Comparison of ENCODE assay signal across 9 cellular contexts in the genomic region with DNA sequence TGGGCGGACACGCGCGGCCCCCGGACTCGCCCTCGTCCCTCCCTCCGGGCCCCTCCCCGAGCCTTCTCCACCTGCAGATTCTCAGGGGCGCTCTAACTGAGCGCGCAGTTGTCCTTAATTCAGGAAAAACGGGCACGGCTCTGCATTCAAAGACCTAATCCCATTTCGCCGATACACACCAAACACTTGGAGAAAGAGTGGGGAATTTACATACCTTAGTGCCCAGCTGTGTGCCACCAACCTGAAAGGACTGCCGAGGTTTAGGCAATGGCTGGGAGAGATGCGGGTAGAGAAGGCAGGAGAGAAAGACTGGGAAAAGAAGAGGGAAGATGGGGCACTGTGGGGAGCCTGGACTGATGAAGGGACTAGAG. TPM values are rescaled to one million over a fixed set of nuclear protein-coding genes. Genes with fewer than 3 reads are reported as not detected.
DNase-seq lines count a peak whose midpoint lies in the region; ATAC-seq lines count a peak whose summit lies in the region.
"Had no signal": no experiment of that assay in that cellular context is flagged by ENCODE, and none has a peak within 500 bp of the region (broad histone marks: within the 10 kb centered on the region; RNA-seq: fewer than 3 reads in every experiment).

No MANE protein-coding gene starts in this region.

- ATAC-seq in right cardiac atrium = no peak

- intact Hi-C loops in right cardiac atrium (cut with DNase I) = no loop called here

- H3K23ac ChIP-seq in trophoblast cell (ENCODE audit: low read length) = no peak overlapping the region

- H3K27me3 ChIP-seq in BLaER1 = peaks cover 59% of the 10 kb centered on the region
- no peaks in the 10 kb centered on the region for H3K27me3 ChIP-seq in SJCRH30
- no peaks in the 10 kb centered on the region for H3K27me3 ChIP-seq in right cardiac atrium (ENCODE audit: control insufficient read depth, insufficient read depth)
- no peaks in the 10 kb centered on the region for H3K27me3 ChIP-seq in trophoblast cell (ENCODE audit: insufficient read depth, low read length)

- H3K9ac ChIP-seq in BLaER1 (no peak overlapping the region), trophoblast cell (ENCODE audit: low read length) (no peak overlapping the region)

- H3K36me3 ChIP-seq in BLaER1 (no peaks in the 10 kb centered on the region), SJCRH30 (no peaks in the 10 kb centered on the region), trophoblast cell (ENCODE audit: control insufficient read depth in 1 of 2, insufficient read depth in 2 of 2, low read length in 2 of 2) (peaks cover 9 to 11% of the 10 kb centered on the region in 2 experiments)

- no peak overlapping the region for H2AFZ ChIP-seq in trophoblast cell (ENCODE audit: insufficient read depth, low read length, poor library complexity)

- H3K18ac ChIP-seq in trophoblast cell (ENCODE audit: low read length) = peak overlapping the region; percentile 19

- H3K14ac ChIP-seq in trophoblast cell (ENCODE audit: low read length) = peak overlapping the region; percentile 66

- H3K9me3 ChIP-seq in BLaER1 (peaks cover 51% of the 10 kb centered on the region), SJCRH30 (replicated peaks) (peaks cover 4% of the 10 kb centered on the region; the same call in 1 of the 2 replicates), right cardiac atrium (ENCODE audit: control insufficient read depth, low read length) (no peaks in the 10 kb centered on the region), trophoblast cell (ENCODE audit: insufficient read depth, low read depth, low read length) (no peaks in the 10 kb centered on the region)

- H3K4me2 ChIP-seq in BLaER1 (peak overlapping the region; percentile 45), trophoblast cell (ENCODE audit: low read length) (peak overlapping the region; percentile 80)

- no peaks in the 10 kb centered on the region for H3K4me1 ChIP-seq in BLaER1
- H3K4me1 ChIP-seq in SJCRH30 = no peaks in the 10 kb centered on the region
- H3K4me1 ChIP-seq in right cardiac atrium (ENCODE audit: control insufficient read depth, insufficient read depth, low read length) = no peaks in the 10 kb centered on the region
- peaks cover 19% of the 10 kb centered on the region in 2 experiments for H3K4me1 ChIP-seq in trophoblast cell (ENCODE audit: control insufficient read depth in 1 of 2, insufficient read depth in 2 of 2, low read length in 2 of 2)

- peaks cover 12% of the 10 kb centered on the region for H3K79me1 ChIP-seq in trophoblast cell (ENCODE audit: low read length)

- H3K27ac ChIP-seq in BLaER1 (no peak overlapping the region), SJCRH30 (peak overlapping the region; percentile 24; the same call in 1 of the 2 replicates), right cardiac atrium (ENCODE audit: low read length) (no peak overlapping the region), trophoblast cell (ENCODE audit: low read depth, low read length) (peak overlapping the region; percentile 35)

- WGBS in right cardiac atrium = 20% methylated on average over 18 of the region's 18 CpGs
- no CpG with 5 or more reads among the region's 18 CpGs for WGBS in trophoblast cell (ENCODE audit: extremely low coverage, insufficient coverage, insufficient read length)

- DNase-seq in SJCRH30 (no peak), right cardiac atrium (no peak), trophoblast cell (no peak), hippocampal formation (lab: John Stamatoyannopoulos, UW) (no peak), NOMO-1 treated with dmso at 0.1 percent for 144 hours (lab: John Stamatoyannopoulos, UW; ENCODE audit: unreplicated experiment) (no peak), SIG-M5 treated with dmso at 0.1 percent for 504 hours (lab: John Stamatoyannopoulos, UW; ENCODE audit: unreplicated experiment) (no peak)
- DNase-seq in stimulated activated CD4-positive, alpha-beta T cell treated with anti-CD3 and anti-CD28 coated beads, Interleukin-1b, Interleukin-23, amount 100 ng/mL, for 48 hours = no peak

- H4K8ac ChIP-seq in trophoblast cell (ENCODE audit: low read depth, low read length) = peak overlapping the region; percentile 63

- peak overlapping the region; percentile 90 for H4K91ac ChIP-seq in trophoblast cell (ENCODE audit: low read depth, low read length)

- peak overlapping the region; percentile 56 for H2BK12ac ChIP-seq in trophoblast cell (ENCODE audit: low read length)

- H3K79me2 ChIP-seq in trophoblast cell (ENCODE audit: control insufficient read depth, insufficient read depth, low read length, poor library complexity) = peaks cover 5% of the 10 kb centered on the region

- no peak overlapping the region for H4K12ac ChIP-seq in trophoblast cell (ENCODE audit: low read depth, low read length)

- peak overlapping the region; percentile 35 for H3K4ac ChIP-seq in trophoblast cell (ENCODE audit: low read depth, low read length)

- H2BK120ac ChIP-seq in trophoblast cell (ENCODE audit: insufficient read depth, low read length, poor library complexity) = peak overlapping the region; percentile 77

- H2BK5ac ChIP-seq in trophoblast cell (ENCODE audit: low read depth, low read length, poor library complexity) = peak overlapping the region; percentile 4

- peak overlapping the region; percentile 16 for H2AK5ac ChIP-seq in trophoblast cell (ENCODE audit: low read length)

- H3K4me3 ChIP-seq in BLaER1 (peak overlapping the region; percentile 22; the same call in 1 of the 2 replicates), SJCRH30 (peak overlapping the region; percentile 62), right cardiac atrium (ENCODE audit: low read length) (peak overlapping the region; percentile 53), trophoblast cell (ENCODE audit: low read depth, low read length) (no peak overlapping the region)

- H4K20me1 ChIP-seq in BLaER1 = no peaks in the 10 kb centered on the region

RNA-seq across cellular contexts. Expression of a gene that starts 21.8 kb away (rescaled TPM):
- 6.6 and 8.7 TPM in 2 replicates for total RNA-seq in SJCRH30 (2014; rRNA removed; shearing (Covaris generic))
- total RNA-seq in right cardiac atrium = under 1 TPM in 2 of 4 donors, not detected in 2; 0.09 to 0.14 TPM
- polyA plus RNA-seq in right cardiac atrium = 0.09 TPM
- 144 and 157 TPM in 2 replicates for polyA plus RNA-seq in trophoblast cell (2013)
- total RNA-seq: posterior vena cava had no signal

RNA-seq across cellular contexts. Expression of a gene that starts 51.5 kb away (rescaled TPM):
- total RNA-seq in SJCRH30 (2014; rRNA removed; shearing (Covaris generic)) = not detected in 2 replicates
- 10 to 100 TPM; 16.9 to 71.0 (median 42.7) TPM for total RNA-seq in right cardiac atrium
- not detected for polyA plus RNA-seq in right cardiac atrium
- not detected in 2 replicates for polyA plus RNA-seq in trophoblast cell (2013)

Comparison
In these comparisons a context has a peak if more than half of its experiments do, and no peak if none do; other contexts are left out.
1. H3K27ac ChIP-seq: peak in SJCRH30 (single experiment) and trophoblast cell (single experiment); none in BLaER1 (single experiment) and right cardiac atrium (single experiment).
2. RNA of a gene that starts 51.5 kb away (total RNA-seq): 16.9 to 71.0 TPM in right cardiac atrium; not detected in SJCRH30; every median in the first group is over 10 times any median in the second.